In genomic region chr7:25385731-25386136, GRCh38 we compare ENCODE assay signal across 22 cellular contexts.
DNase-seq lines count a peak whose midpoint lies in the region; ATAC-seq and TF ChIP-seq lines count a peak whose summit lies in the region.
"Had no signal": no experiment of that assay in that cellular context is flagged by ENCODE, and none has a peak within 500 bp of the region (broad histone marks: within the 10 kb centered on the region; RNA-seq: fewer than 3 reads in every experiment).

No MANE protein-coding gene starts in this region.

- H3K18ac ChIP-seq in mesendoderm (ENCODE audit: low read length): no peak overlapping the region

- H3K9me3 Mint-ChIP-seq in stimulated activated effector memory CD8-positive, alpha-beta T cell treated with anti-CD3 and anti-CD28 coated beads, Interleukin-12 subunit alpha, Interleukin-12 subunit beta, amount 100 ng/mL, for 72 hours: no peaks in the 10 kb centered on the region
- no peaks in the 10 kb centered on the region for H3K9me3 Mint-ChIP-seq in CD14-positive monocyte
- H3K9me3 Mint-ChIP-seq: activated naive CD8-positive, alpha-beta T cell treated with anti-CD3 and anti-CD28 coated beads, Interleukin-2, amount 50 U/mL, for 24 hours; natural killer cell; stimulated activated naive CD8-positive, alpha-beta T cell treated with anti-CD3 and anti-CD28 coated beads, Interleukin-15, amount 100 ng/mL, for 72 hours; T-helper 2 cell treated with Interferon-gamma antibody and Interleukin-4, amounts not matched to agents 5 μg/mL and 100 μg/mL, for 36 hours had no signal

- no peak overlapping the region for H4K8ac ChIP-seq in mesendoderm (ENCODE audit: low read depth, low read length)

- H3K56ac ChIP-seq in mesendoderm (ENCODE audit: low read length): no peak overlapping the region

- H3K36me3 Mint-ChIP-seq in stimulated activated effector memory CD8-positive, alpha-beta T cell treated with anti-CD3 and anti-CD28 coated beads, Interleukin-12 subunit alpha, Interleukin-12 subunit beta, amount 100 ng/mL, for 72 hours: no peaks in the 10 kb centered on the region
- H3K36me3 Mint-ChIP-seq in CD14-positive monocyte: no peaks in the 10 kb centered on the region
- H3K36me3 Mint-ChIP-seq: natural killer cell had no signal

- no peak overlapping the region for H3K4me3 ChIP-seq in mesendoderm (ENCODE audit: low read length)
- H3K4me3 ChIP-seq: cardiac muscle cell, gastrocnemius medialis, smooth muscle cell had no signal

- no peak overlapping the region for H3K27ac Mint-ChIP-seq in stimulated activated effector memory CD8-positive, alpha-beta T cell treated with anti-CD3 and anti-CD28 coated beads, Interleukin-12 subunit alpha, Interleukin-12 subunit beta, amount 100 ng/mL, for 72 hours
- no peak overlapping the region for H3K27ac Mint-ChIP-seq in CD14-positive monocyte
- H3K27ac Mint-ChIP-seq: activated naive CD8-positive, alpha-beta T cell treated with anti-CD3 and anti-CD28 coated beads, Interleukin-2, amount 50 U/mL, for 24 hours; natural killer cell; stimulated activated naive CD8-positive, alpha-beta T cell treated with anti-CD3 and anti-CD28 coated beads, Interleukin-15, amount 100 ng/mL, for 72 hours; T-helper 2 cell treated with Interferon-gamma antibody and Interleukin-4, amounts not matched to agents 5 μg/mL and 100 μg/mL, for 36 hours had no signal

- no peaks in the 10 kb centered on the region for H3K4me1 ChIP-seq in mesendoderm (ENCODE audit: control insufficient read depth, low read depth, low read length)
- H3K4me1 ChIP-seq: BE2C, gastrocnemius medialis had no signal

- H3K4me2 ChIP-seq in mesendoderm (ENCODE audit: low read length): no peak overlapping the region
- H3K4me2 ChIP-seq: smooth muscle cell had no signal

- intact Hi-C loops in left ventricle myocardium superior (cut with micrococcal nuclease): loop anchor here (2.0 kb wide), 1 partner anchor 125 kb away; no protein-coding TSS in a partner anchor
- intact Hi-C loops in CD14-positive monocyte (cut with micrococcal nuclease): loop anchor here in 1 of 2 donors (5.0 kb wide), 1 partner anchor 123 kb away; no protein-coding TSS in a partner anchor

- H3K27me3 ChIP-seq in mesendoderm (ENCODE audit: insufficient read depth, low read length, poor library complexity): no peaks in the 10 kb centered on the region
- H3K27me3 ChIP-seq: cardiac muscle cell, gastrocnemius medialis had no signal

- DNase-seq in NCI-H2029 (lab: John Stamatoyannopoulos, UW) (peak; percentile 61), NCI-H2029 treated with DMSO at 0.1 percent for 48 hours (lab: John Stamatoyannopoulos, UW) (no peak), SHP77 treated with DMSO at 0.1 percent for 48 hours (lab: John Stamatoyannopoulos, UW) (peak; percentile 90), left ventricle myocardium superior (peak; percentile 34), CD14-positive monocyte (ENCODE audit: low spot score) (no peak), mesendoderm (no peak)
- no peak for DNase-seq in stimulated activated effector memory CD8-positive, alpha-beta T cell treated with anti-CD3 and anti-CD28 coated beads, Interleukin-12 subunit alpha, Interleukin-12 subunit beta, amount 100 ng/mL, for 72 hours (ENCODE audit: low spot score in 2 of 2)
- DNase-seq: activated CD4-positive, alpha-beta T cell treated with anti-CD3 and anti-CD28 coated beads, Interleukin-2, amount 50 U/mL, for 48 hours; activated effector memory CD4-positive, alpha-beta T cell treated with anti-CD3 and anti-CD28 coated beads, Interleukin-2, amount 50 U/mL, for 16 hours; activated naive CD8-positive, alpha-beta T cell treated with anti-CD3 and anti-CD28 coated beads, Interleukin-2, amount 50 U/mL, for 24 hours; BE2C; gastrocnemius medialis; natural killer cell; NCI-H1417 treated with DMSO at 0.1 percent for 48 hours; stimulated activated CD4-positive, alpha-beta T cell treated with anti-CD3 and anti-CD28 coated beads, Interleukin-4, amount 100 ng/mL, for 24 hours; stimulated activated naive CD8-positive, alpha-beta T cell treated with anti-CD3 and anti-CD28 coated beads, Interleukin-15, amount 100 ng/mL, for 72 hours had no signal

- no peaks in the 10 kb centered on the region for H3K4me1 Mint-ChIP-seq in stimulated activated effector memory CD8-positive, alpha-beta T cell treated with anti-CD3 and anti-CD28 coated beads, Interleukin-12 subunit alpha, Interleukin-12 subunit beta, amount 100 ng/mL, for 72 hours
- H3K4me1 Mint-ChIP-seq in CD14-positive monocyte: no peaks in the 10 kb centered on the region
- H3K4me1 Mint-ChIP-seq: activated naive CD8-positive, alpha-beta T cell treated with anti-CD3 and anti-CD28 coated beads, Interleukin-2, amount 50 U/mL, for 24 hours; natural killer cell; stimulated activated naive CD8-positive, alpha-beta T cell treated with anti-CD3 and anti-CD28 coated beads, Interleukin-15, amount 100 ng/mL, for 72 hours had no signal

- H3K79me2 ChIP-seq in mesendoderm (ENCODE audit: control insufficient read depth, insufficient read depth, low read length): no peaks in the 10 kb centered on the region

- no peak overlapping the region for H2BK5ac ChIP-seq in mesendoderm (ENCODE audit: low read length)

- TF ChIP-seq CTCF in CD14-positive monocyte (IDR thresholded peaks at IDR 0.05): no peak

- H3K23ac ChIP-seq in mesendoderm (ENCODE audit: low read length): no peak overlapping the region

- no peak overlapping the region for H2BK120ac ChIP-seq in mesendoderm (ENCODE audit: low read depth, low read length)

- H2AK5ac ChIP-seq in mesendoderm (ENCODE audit: low read length): no peak overlapping the region

- peaks cover 6 to 17% (median 10%) of the 10 kb centered on the region in 3 donors for H3K27me3 Mint-ChIP-seq in CD14-positive monocyte (ENCODE audit: low read depth in 3 of 3)
- H3K27me3 Mint-ChIP-seq: activated naive CD8-positive, alpha-beta T cell treated with anti-CD3 and anti-CD28 coated beads, Interleukin-2, amount 50 U/mL, for 24 hours had no signal

- H2BK15ac ChIP-seq in mesendoderm (replicated peaks; ENCODE audit: low read depth): no peak overlapping the region

- ATAC-seq in left ventricle myocardium superior: peak; percentile 46
- peak; percentile 35 for ATAC-seq in stimulated activated effector memory CD8-positive, alpha-beta T cell treated with anti-CD3 and anti-CD28 coated beads, Interleukin-12 subunit alpha, Interleukin-12 subunit beta, amount 100 ng/mL, for 72 hours
- ATAC-seq in GM21786 (IDR thresholded peaks at IDR 0.05; ENCODE audit: unreplicated experiment): no peak
- ATAC-seq: activated naive CD8-positive, alpha-beta T cell treated with anti-CD3 and anti-CD28 coated beads, Interleukin-2, amount 50 U/mL, for 24 hours; gastrocnemius medialis; HepG2; natural killer cell; SK-N-SH treated with all-trans-retinoic acid at 6 μM for 48 hours; stimulated activated naive CD8-positive, alpha-beta T cell treated with anti-CD3 and anti-CD28 coated beads, Interleukin-15, amount 100 ng/mL, for 72 hours had no signal

- H4K5ac ChIP-seq in mesendoderm (ENCODE audit: low read length): no peak overlapping the region

- no peak overlapping the region for H3K4ac ChIP-seq in mesendoderm (ENCODE audit: low read depth, low read length)

- no peak overlapping the region for H3K4me3 Mint-ChIP-seq in stimulated activated effector memory CD8-positive, alpha-beta T cell treated with anti-CD3 and anti-CD28 coated beads, Interleukin-12 subunit alpha, Interleukin-12 subunit beta, amount 100 ng/mL, for 72 hours
- no peak overlapping the region for H3K4me3 Mint-ChIP-seq in CD14-positive monocyte
- H3K4me3 Mint-ChIP-seq: activated naive CD8-positive, alpha-beta T cell treated with anti-CD3 and anti-CD28 coated beads, Interleukin-2, amount 50 U/mL, for 24 hours; natural killer cell; stimulated activated naive CD8-positive, alpha-beta T cell treated with anti-CD3 and anti-CD28 coated beads, Interleukin-15, amount 100 ng/mL, for 72 hours; T-helper 2 cell treated with Interferon-gamma antibody and Interleukin-4, amounts not matched to agents 5 μg/mL and 100 μg/mL, for 36 hours had no signal

- no CpG with 5 or more reads among the region's 7 CpGs for WGBS in mesendoderm (ENCODE audit: extremely low coverage, insufficient coverage, low lambda C conversion rate)

- H3K9ac ChIP-seq in mesendoderm (ENCODE audit: low read length): no peak overlapping the region

- H3K79me1 ChIP-seq in mesendoderm (ENCODE audit: low read length): no peaks in the 10 kb centered on the region

- no peaks in the 10 kb centered on the region for H3K36me3 ChIP-seq in mesendoderm (ENCODE audit: control insufficient read depth, insufficient read depth, low read length)
- H3K36me3 ChIP-seq: BE2C, cardiac muscle cell, gastrocnemius medialis had no signal

- no peak overlapping the region for H3K27ac ChIP-seq in mesendoderm (ENCODE audit: low read depth, low read length)
- H3K27ac ChIP-seq: cardiac muscle cell, gastrocnemius medialis had no signal

Comparison
In these comparisons a context has a peak if more than half of its experiments do, and no peak if none do; other contexts are left out.
1. DNase-seq: peak in NCI-H2029 (single experiment), SHP77 treated with DMSO at 0.1 percent for 48 hours (single experiment) and left ventricle myocardium superior (single experiment); none in NCI-H2029 treated with DMSO at 0.1 percent for 48 hours (single experiment), stimulated activated effector memory CD8-positive, alpha-beta T cell treated with anti-CD3 and anti-CD28 coated beads, Interleukin-12 subunit alpha, Interleukin-12 subunit beta, amount 100 ng/mL, for 72 hours (0 of 2), CD14-positive monocyte (single experiment) and mesendoderm (single experiment).